Comparison of ENCODE assay signal across 1 cellular context in the genomic region with DNA sequence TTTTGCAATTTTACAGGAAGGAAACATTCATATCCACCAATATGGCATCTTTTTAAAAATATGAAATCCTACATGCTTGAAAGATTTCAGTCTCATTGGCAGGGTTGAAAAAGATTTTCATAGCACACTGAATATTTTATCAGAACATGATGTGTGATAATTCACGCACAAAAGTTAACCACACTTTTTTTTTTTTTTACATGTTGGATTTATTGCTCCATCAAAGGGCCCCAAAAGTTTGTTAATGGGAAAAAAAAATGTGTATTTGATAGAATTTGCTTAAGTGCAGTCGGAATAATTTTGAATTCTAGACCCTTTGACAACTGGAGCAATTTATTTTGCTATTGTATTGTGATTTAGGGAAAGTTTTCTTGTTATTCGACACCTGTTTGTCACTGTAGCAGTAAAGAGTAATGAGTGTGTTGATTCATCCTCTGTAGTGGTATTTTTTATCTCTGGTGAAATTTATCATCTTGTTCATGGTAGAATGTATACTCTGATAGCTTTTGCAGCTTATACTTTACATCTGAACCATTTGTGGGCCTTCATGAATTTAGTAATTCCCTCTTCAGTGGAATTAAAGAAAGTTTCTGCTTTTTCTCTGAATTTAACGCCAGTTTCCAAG.
TF ChIP-seq lines count a peak whose summit lies in the region.

No MANE protein-coding gene starts in this region.

TF ChIP-seq in HEK293, 187 proteins besides CTCF, POLR2A, EP300 and RAD21 (continued from another document):
- TF ChIP-seq, protein P1, sequence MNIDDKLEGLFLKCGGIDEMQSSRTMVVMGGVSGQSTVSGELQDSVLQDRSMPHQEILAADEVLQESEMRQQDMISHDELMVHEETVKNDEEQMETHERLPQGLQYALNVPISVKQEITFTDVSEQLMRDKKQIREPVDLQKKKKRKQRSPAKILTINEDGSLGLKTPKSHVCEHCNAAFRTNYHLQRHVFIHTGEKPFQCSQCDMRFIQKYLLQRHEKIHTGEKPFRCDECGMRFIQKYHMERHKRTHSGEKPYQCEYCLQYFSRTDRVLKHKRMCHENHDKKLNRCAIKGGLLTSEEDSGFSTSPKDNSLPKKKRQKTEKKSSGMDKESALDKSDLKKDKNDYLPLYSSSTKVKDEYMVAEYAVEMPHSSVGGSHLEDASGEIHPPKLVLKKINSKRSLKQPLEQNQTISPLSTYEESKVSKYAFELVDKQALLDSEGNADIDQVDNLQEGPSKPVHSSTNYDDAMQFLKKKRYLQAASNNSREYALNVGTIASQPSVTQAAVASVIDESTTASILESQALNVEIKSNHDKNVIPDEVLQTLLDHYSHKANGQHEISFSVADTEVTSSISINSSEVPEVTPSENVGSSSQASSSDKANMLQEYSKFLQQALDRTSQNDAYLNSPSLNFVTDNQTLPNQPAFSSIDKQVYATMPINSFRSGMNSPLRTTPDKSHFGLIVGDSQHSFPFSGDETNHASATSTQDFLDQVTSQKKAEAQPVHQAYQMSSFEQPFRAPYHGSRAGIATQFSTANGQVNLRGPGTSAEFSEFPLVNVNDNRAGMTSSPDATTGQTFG (tag by site-specific recombination; IDR thresholded peaks at IDR 0.05; ENCODE audit: borderline replicate concordance), result no peak
- TF ChIP-seq YY1 (tag by site-specific recombination; IDR thresholded peaks at IDR 0.05) (no peak), ZNF202 (tag by site-specific recombination; IDR thresholded peaks at IDR 0.05; ENCODE audit: borderline replicate concordance) (no peak), ZNF394 (tag by site-specific recombination; IDR thresholded peaks at IDR 0.05; ENCODE audit: borderline replicate concordance) (no peak), ZNF169 (tag by site-specific recombination; IDR thresholded peaks at IDR 0.05) (no peak), GLI4 (tag by site-specific recombination; IDR thresholded peaks at IDR 0.05) (no peak), KLF8 (tag by site-specific recombination; IDR thresholded peaks at IDR 0.05) (no peak), ZNF266 (tag by site-specific recombination; IDR thresholded peaks at IDR 0.05; ENCODE audit: low read depth) (no peak), ZNF610 (tag by site-specific recombination; IDR thresholded peaks at IDR 0.05; ENCODE audit: borderline replicate concordance) (no peak), ZFHX2 (tag by site-specific recombination; conservative IDR thresholded peaks at IDR 0.05) (no peak), BCL11A (tag by site-specific recombination; IDR thresholded peaks at IDR 0.05; ENCODE audit: low read depth) (no peak), ZNF37A (tag by site-specific recombination; IDR thresholded peaks at IDR 0.05) (no peak), SP3 (tag by site-specific recombination; IDR thresholded peaks at IDR 0.05) (no peak), ZNF175 (tag by site-specific recombination; IDR thresholded peaks at IDR 0.05) (no peak)
